In genomic region chr10:71036279-71036535, GRCh38 we compare ENCODE assay signal across 17 cellular contexts.
"Had no signal": no experiment of that assay in that cellular context is flagged by ENCODE, and none has a peak within 500 bp of the region (broad histone marks: within the 10 kb centered on the region; RNA-seq: fewer than 3 reads in every experiment).

No MANE protein-coding gene starts in this region.

- H3K36me3 ChIP-seq: spleen, thoracic aorta, tibial nerve, upper lobe of right lung, uterus had no signal

- H3K4me1 Mint-ChIP-seq: stimulated activated memory B cell treated with anti-CD40 and anti-IgM and Interleukin-4, amounts not matched to agents 10 μg/mL and 1 μg/mL and 100 μg/mL, for 72 hours had no signal

- H3K27me3 ChIP-seq: tibial nerve, upper lobe of right lung, uterus had no signal

- H3K36me3 Mint-ChIP-seq: naive thymus-derived CD4-positive, alpha-beta T cell; stimulated activated memory B cell treated with anti-CD40 and anti-IgM and Interleukin-4, amounts not matched to agents 10 μg/mL and 1 μg/mL and 100 μg/mL, for 72 hours had no signal

- H3K4me1 ChIP-seq: psoas muscle, spleen, tibial nerve, upper lobe of right lung, uterus had no signal

- DNase-seq: dorsolateral prefrontal cortex; effector CD4-positive, alpha-beta T cell; mesendoderm; midbrain; naive thymus-derived CD4-positive, alpha-beta T cell; nephron progenitor cell; nucleus accumbens; psoas muscle; stimulated activated CD4-positive, alpha-beta T cell treated with anti-CD3 and anti-CD28 coated beads, Interleukin-4, amount 100 ng/mL, for 4 hours; stimulated activated naive CD8-positive, alpha-beta T cell treated with anti-CD3 and anti-CD28 coated beads, Interleukin-15, Interleukin-2, amounts not matched to agents 100 U/mL and 50 U/mL, for 24 hours; upper lobe of right lung; uterus had no signal

- H3K27ac ChIP-seq: dorsolateral prefrontal cortex, psoas muscle, skin epidermis, spleen, thoracic aorta, tibial nerve, upper lobe of right lung, uterus had no signal

- H3K4me3 ChIP-seq: dorsolateral prefrontal cortex, psoas muscle, skin epidermis, spleen, thoracic aorta, tibial nerve, upper lobe of right lung, uterus had no signal

- H3K9me3 ChIP-seq: psoas muscle, spleen, thoracic aorta, tibial nerve, upper lobe of right lung, uterus had no signal

- H3K4me3 Mint-ChIP-seq: naive thymus-derived CD4-positive, alpha-beta T cell; stimulated activated memory B cell treated with anti-CD40 and anti-IgM and Interleukin-4, amounts not matched to agents 10 μg/mL and 1 μg/mL and 100 μg/mL, for 72 hours had no signal

- H3K9me3 Mint-ChIP-seq: naive thymus-derived CD4-positive, alpha-beta T cell; nephron progenitor cell had no signal

- H3K27ac Mint-ChIP-seq: naive thymus-derived CD4-positive, alpha-beta T cell; stimulated activated memory B cell treated with anti-CD40 and anti-IgM and Interleukin-4, amounts not matched to agents 10 μg/mL and 1 μg/mL and 100 μg/mL, for 72 hours had no signal
